Comparison of ENCODE assay signal across 8 cellular contexts in genomic region chr17:37490638-37491614, GRCh38. TPM values are rescaled to one million over a fixed set of nuclear protein-coding genes. Genes with fewer than 3 reads are reported as not detected.
A peak's percentile ranks its signal among the peaks of the same experiment; 100 is the strongest.
DNase-seq lines count a peak whose midpoint lies in the region; ATAC-seq and TF ChIP-seq lines count a peak whose summit lies in the region.

No MANE protein-coding gene starts in this region.

- H3K9me3 Mint-ChIP-seq in MCF 10A (ENCODE audit: unreplicated experiment) = no peaks in the 10 kb centered on the region

- 9% methylated on average over 24 of the region's 24 CpGs for WGBS in smooth muscle cell (ENCODE audit: low lambda C conversion rate)

- H3K4me2 ChIP-seq in smooth muscle cell = peak overlapping the region; percentile 92

- peaks cover 12% of the 10 kb centered on the region for H3K36me3 Mint-ChIP-seq in MCF 10A (ENCODE audit: insufficient read depth, unreplicated experiment)

- H4K20me1 ChIP-seq in smooth muscle cell (ENCODE audit: low read depth) = peaks cover 31% of the 10 kb centered on the region

- H3K79me2 ChIP-seq in smooth muscle cell (ENCODE audit: low read depth) = peaks cover 44% of the 10 kb centered on the region

- peak overlapping the region; percentile 92 for H3K4me3 Mint-ChIP-seq in MCF 10A (ENCODE audit: unreplicated experiment)

- CTCF ChIA-PET in MCF 10A (lab: Yijun Ruan, JAX) = interaction anchor here (0.6 to 2.1 kb wide), 6 partner anchors 55 to 324 kb away, joined by 3 to 9 read pairs (median 4); no protein-coding TSS in a partner anchor

- TF ChIP-seq CTCF in GM12864 (IDR thresholded peaks at IDR 0.05; ENCODE audit: low read depth, low read length, missing control alignments) (no peak), MCF 10A (IDR thresholded peaks at IDR 0.05; ENCODE audit: unreplicated experiment) (no peak), smooth muscle cell (IDR thresholded peaks at IDR 0.05; ENCODE audit: borderline replicate concordance, insufficient read depth, poor library complexity, severe bottlenecking) (no peak)

- no peak for ATAC-seq in GM18520 (IDR thresholded peaks at IDR 0.05; ENCODE audit: unreplicated experiment)

- intact Hi-C loops in MCF 10A (cut with micrococcal nuclease) = loop anchor here (2.0 to 5.0 kb wide), 2 partner anchors 44 to 84 kb away; partner anchors contain the start of genes ACACA and TADA2A

- peaks cover 36% of the 10 kb centered on the region for H3K4me1 Mint-ChIP-seq in MCF 10A (ENCODE audit: insufficient read depth, unreplicated experiment)

- H3K27me3 ChIP-seq in smooth muscle cell (ENCODE audit: low read depth) = no peaks in the 10 kb centered on the region

- no TSS peak for BruUV-seq in MCF 10A (replicated peaks; lab: Mats Ljungman, UMichigan)

- DNase-seq in 8988T = peak; percentile 76
- no peak for DNase-seq in GM12864 (ENCODE audit: low read depth)
- DNase-seq in RKO (ENCODE audit: low spot score) = peak; percentile 94
- DNase-seq in MCF 10A (ENCODE audit: unreplicated experiment) = peak; percentile 92
- DNase-seq in iPS-NIHi11 (ENCODE audit: low spot score) = peak; percentile 52
- DNase-seq in smooth muscle cell (lab: John Stamatoyannopoulos, UW; ENCODE audit: unreplicated experiment) = no peak
- DNase-seq in NCI-H2171 (lab: John Stamatoyannopoulos, UW) = no peak

- no peaks in the 10 kb centered on the region for H3K27me3 Mint-ChIP-seq in MCF 10A (ENCODE audit: insufficient read depth, unreplicated experiment)

- no peaks in the 10 kb centered on the region for H3K9me3 ChIP-seq in smooth muscle cell (replicated peaks; ENCODE audit: low read depth)

- H3K27ac Mint-ChIP-seq in MCF 10A (ENCODE audit: low read depth, unreplicated experiment) = peak overlapping the region; percentile 78

- peak overlapping the region; percentile 72 for H3K4me3 ChIP-seq in GM12864 (ENCODE audit: low read depth, low read length)
- H3K4me3 ChIP-seq in smooth muscle cell = peak overlapping the region; percentile 72

- H3K9ac ChIP-seq in smooth muscle cell (ENCODE audit: low read depth) = peak overlapping the region; percentile 90

- peak overlapping the region; percentile 99 for H3K27ac ChIP-seq in smooth muscle cell (ENCODE audit: low read depth)

- H3K4me1 ChIP-seq in smooth muscle cell (ENCODE audit: low read depth) = peaks cover 25% of the 10 kb centered on the region

- peaks cover 16% of the 10 kb centered on the region for H3F3A ChIP-seq in smooth muscle cell (ENCODE audit: low read depth)

- H3K36me3 ChIP-seq in smooth muscle cell (ENCODE audit: low read depth) = no peaks in the 10 kb centered on the region

- H2AFZ ChIP-seq in smooth muscle cell (ENCODE audit: low read depth) = peak overlapping the region; percentile 15

- POLR2A ChIA-PET in MCF 10A (lab: Yijun Ruan, JAX) = interaction anchor here (0.6 to 8.1 kb wide), 31 partner anchors 8 to 944 kb away, joined by 3 to 130 read pairs (median 4); partner anchors contain the start of genes ACACA, SYNRG and TADA2A

RNA-seq across cellular contexts. Expression of gene DUSP14, which starts 1.2 kb away (rescaled TPM):
- total RNA-seq in MCF 10A (2022) = 31.7 and 39.4 TPM in 2 replicates
- 47.1 and 62.1 TPM in 2 replicates for total RNA-seq in smooth muscle cell
- polyA plus RNA-seq in smooth muscle cell = 40.4 and 59.1 TPM in 2 replicates

Comparison
In these comparisons a context has a peak if more than half of its experiments do, and no peak if none do; other contexts are left out.
1. DNase-seq: peak in 8988T (single experiment), RKO (single experiment), MCF 10A (single experiment) and iPS-NIHi11 (single experiment); none in GM12864 (single experiment), smooth muscle cell (single experiment) and NCI-H2171 (single experiment).